ENCODE assay signal across 18 cellular contexts in the genomic region with DNA sequence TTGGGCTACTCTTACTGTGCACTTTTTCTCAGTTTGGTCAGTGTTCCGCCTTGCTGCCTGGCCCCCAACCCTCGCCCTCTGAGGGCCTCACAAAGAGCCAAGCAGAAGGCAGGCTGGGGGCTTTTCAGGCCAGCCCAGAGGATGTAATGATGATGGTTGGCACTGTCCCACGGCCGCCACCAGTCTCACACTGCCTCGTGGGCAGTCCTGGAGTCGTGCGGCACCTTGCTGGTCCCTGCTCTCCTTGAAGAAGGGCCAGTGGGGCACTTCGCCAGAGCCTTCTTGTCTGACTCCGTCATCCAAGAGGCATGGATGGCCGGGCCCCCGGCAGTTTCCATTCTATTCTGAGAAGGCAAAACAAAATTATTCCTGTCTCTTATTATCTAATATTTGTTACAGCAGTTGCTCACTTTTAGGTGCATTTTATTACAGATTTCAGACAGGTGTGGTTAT. TPM values are rescaled to one million over a fixed set of nuclear protein-coding genes. Genes with fewer than 3 reads are reported as not detected.
DNase-seq lines count a peak whose midpoint lies in the region; ATAC-seq, FAIRE-seq and TF ChIP-seq lines count a peak whose summit lies in the region.
"Had no signal": no experiment of that assay in that cellular context is flagged by ENCODE, and none has a peak within 500 bp of the region (broad histone marks: within the 10 kb centered on the region; RNA-seq: fewer than 3 reads in every experiment).

No MANE protein-coding gene starts in this region.

- peaks cover 40% of the 10 kb centered on the region for H3K36me3 Mint-ChIP-seq in CD8-positive, alpha-beta T cell

- H3K9me3 Mint-ChIP-seq in CD8-positive, alpha-beta T cell, result no peaks in the 10 kb centered on the region

- peaks cover 62% of the 10 kb centered on the region for H3K4me1 Mint-ChIP-seq in CD8-positive, alpha-beta T cell (ENCODE audit: low read depth)

- BruUV-seq in GM12878 (replicated peaks; lab: Mats Ljungman, UMichigan), result no TSS peak

- DNase-seq in AG20443 (ENCODE audit: low spot score) (peak; percentile 23), GM12878 (ENCODE audit: low read depth, low spot score) (no peak), osteoblast (ENCODE audit: insufficient read length, low spot score, missing footprints) (no peak), midbrain (lab: John Stamatoyannopoulos, UW) (no peak), dermis blood vessel endothelial cell (no peak), COLO829 (ENCODE audit: low spot score) (no peak)
- no peak for DNase-seq in CD8-positive, alpha-beta T cell
- DNase-seq: activated CD4-positive, CD25-positive, alpha-beta regulatory T cell treated with anti-CD3 and anti-CD28 coated beads, Interleukin-2, amount 50 U/mL, for 72 hours; foreskin melanocyte; Karpas-422; mesendoderm; NCI-H1694; NCI-H510A; stimulated activated CD4-positive, alpha-beta T cell treated with anti-CD3 and anti-CD28 coated beads, Interleukin-15, amount 100 ng/mL, for 24 hours; testis had no signal

- intact Hi-C loops in CD8-positive, alpha-beta T cell (cut with DNase I, micrococcal nuclease), result no loop called here
- intact Hi-C loops in GM12878 (cut with micrococcal nuclease; ENCODE audit: unreplicated experiment), result no loop called here

- CTCF ChIA-PET in CD8-positive, alpha-beta T cell (lab: Charles Lee), result no interaction called here
- CTCF ChIA-PET in GM12878 (lab: Yijun Ruan, JAX), result interaction anchor here (1.9 kb wide), 1 partner anchor 12 kb away, joined by 5 read pairs; no protein-coding TSS in a partner anchor

- no peak overlapping the region for H3K9ac ChIP-seq in GM12878 (ENCODE audit: control insufficient read depth, insufficient read depth, low read length)

- H3K4me3 Mint-ChIP-seq in CD8-positive, alpha-beta T cell, result no peak overlapping the region

- no peaks in the 10 kb centered on the region for H3K27me3 ChIP-seq in CD8-positive, alpha-beta T cell (ENCODE audit: insufficient read depth, low read length)
- H3K27me3 ChIP-seq in GM12878 (replicated peaks in 1 of 2; ENCODE audit: control insufficient read depth in 2 of 2, insufficient read depth in 2 of 2, low read length in 1 of 2) (no peaks in the 10 kb centered on the region), osteoblast (ENCODE audit: insufficient read depth, low read length) (no peaks in the 10 kb centered on the region)
- H3K27me3 ChIP-seq: testis had no signal

- ATAC-seq in CD8-positive, alpha-beta T cell, result no peak
- no peak for ATAC-seq in GM12878

- SMC1A ChIA-PET in GM12878 (lab: Charles Lee; ENCODE audit: uncharacterized antibody, unreplicated experiment), result interaction anchor here (1.3 to 5.5 kb wide), 3 partner anchors 11 to 75 kb away, joined by 3 to 35 read pairs (median 6); no protein-coding TSS in a partner anchor

- no peak for TF ChIP-seq CTCF in CD8-positive, alpha-beta T cell (IDR thresholded peaks at IDR 0.05)
- TF ChIP-seq CTCF in GM12878 (IDR thresholded peaks at IDR 0.05 in 2 of 3, conservative IDR thresholded peaks at IDR 0.05 in 1 of 3; ENCODE audit: control insufficient read depth in 2 of 3, extremely low read depth in 1 of 3, insufficient read depth in 1 of 3, low read depth in 3 of 3, low read length in 3 of 3) (no peak), osteoblast (IDR thresholded peaks at IDR 0.05; ENCODE audit: extremely low read depth, low read depth, low read length) (no peak)

- no peaks in the 10 kb centered on the region for H4K20me1 ChIP-seq in GM12878 (ENCODE audit: control insufficient read depth, insufficient read depth)
- peaks cover 31% of the 10 kb centered on the region for H4K20me1 ChIP-seq in osteoblast (ENCODE audit: insufficient read depth, low read length)

- peaks cover 86% of the 10 kb centered on the region for H3K79me2 ChIP-seq in GM12878 (ENCODE audit: control insufficient read depth, insufficient read depth, low read length)
- H3K79me2 ChIP-seq in osteoblast (ENCODE audit: insufficient read depth, low read length), result peaks cover 93% of the 10 kb centered on the region

- H3K4me3 ChIP-seq in CD8-positive, alpha-beta T cell (ENCODE audit: low read depth, low read length), result no peak overlapping the region
- H3K4me3 ChIP-seq in GM12878 (peak overlapping the region; percentile 40; the same call in 1 of the 2 replicates), osteoblast (ENCODE audit: insufficient read depth, low read length) (no peak overlapping the region)
- H3K4me3 ChIP-seq: testis had no signal

- no peak for TF ChIP-seq RAD21 in GM12878 (IDR thresholded peaks at IDR 0.05; ENCODE audit: insufficient read depth, low read depth, low read length)

- no peak overlapping the region for H2AFZ ChIP-seq in GM12878 (ENCODE audit: control insufficient read depth, low read depth, low read length)
- H2AFZ ChIP-seq in osteoblast (ENCODE audit: low read length), result no peak overlapping the region

- H3K27me3 Mint-ChIP-seq in CD8-positive, alpha-beta T cell (ENCODE audit: low read depth), result no peaks in the 10 kb centered on the region

- WGBS in GM12878 (ENCODE audit: insufficient coverage, insufficient replicate concordance, low lambda C conversion rate, missing lambda C conversion rate), result 83% methylated on average over 11 of the region's 11 CpGs

- RAD21 ChIA-PET in GM12878 (lab: Charles Lee; ENCODE audit: unreplicated experiment), result interaction anchor here (1.3 to 3.4 kb wide), 2 partner anchors 12 to 16 kb away, joined by 3 to 21 read pairs; no protein-coding TSS in a partner anchor

- H3K36me3 ChIP-seq in CD8-positive, alpha-beta T cell (ENCODE audit: insufficient read depth, low read length), result peaks cover 8% of the 10 kb centered on the region
- H3K36me3 ChIP-seq in GM12878 (ENCODE audit: control insufficient read depth in 2 of 2, insufficient read depth in 2 of 2, low read length in 1 of 2) (peaks cover 6 to 11% of the 10 kb centered on the region in 2 experiments; a peak in 3 of 4 replicates), osteoblast (ENCODE audit: insufficient read depth, low read length) (peaks cover 18% of the 10 kb centered on the region)

- no peaks in the 10 kb centered on the region for H3K9me3 ChIP-seq in CD8-positive, alpha-beta T cell (ENCODE audit: low read length)
- H3K9me3 ChIP-seq in GM12878 (replicated peaks; ENCODE audit: control insufficient read depth, insufficient read depth, low read length) (no peaks in the 10 kb centered on the region), osteoblast (ENCODE audit: low read depth, low read length) (no peaks in the 10 kb centered on the region)
- H3K9me3 ChIP-seq: testis had no signal

- POLR2A ChIA-PET in CD8-positive, alpha-beta T cell (lab: Charles Lee), result interaction anchor here (0.6 kb wide), 1 partner anchor 81 kb away, joined by 5 read pairs; no protein-coding TSS in a partner anchor
- POLR2A ChIA-PET in GM12878 (lab: Charles Lee), result interaction anchor here (3.5 kb wide), 1 partner anchor 12 kb away, joined by 23 read pairs; no protein-coding TSS in a partner anchor

- H3K27ac Mint-ChIP-seq in CD8-positive, alpha-beta T cell, result peak overlapping the region; percentile 60

- FAIRE-seq in GM12878 (lab: Jason Lieb, UNC), result no peak
- FAIRE-seq: G401.6, RCC 7860 had no signal

- no peak overlapping the region for H3K27ac ChIP-seq in CD8-positive, alpha-beta T cell (ENCODE audit: low read depth, low read length)
- H3K27ac ChIP-seq in GM12878 (ENCODE audit: control insufficient read depth, insufficient read depth), result peak overlapping the region; percentile 99
- H3K27ac ChIP-seq in osteoblast (ENCODE audit: low read depth, low read length), result peak overlapping the region; percentile 99
- H3K27ac ChIP-seq: HL-60, testis had no signal

- H3K4me2 ChIP-seq in GM12878 (ENCODE audit: control insufficient read depth, insufficient read depth), result peak overlapping the region; percentile 45
- H3K4me2 ChIP-seq in osteoblast (ENCODE audit: insufficient read depth, low read length), result peak overlapping the region; percentile 92

- TF ChIP-seq EP300 in GM12878 (IDR thresholded peaks at IDR 0.05; ENCODE audit: borderline replicate concordance in 1 of 2, control insufficient read depth in 1 of 2, low read depth in 2 of 2, low read length in 2 of 2), result no peak

- H3K4me1 ChIP-seq in CD8-positive, alpha-beta T cell (ENCODE audit: insufficient read depth, low read length), result peaks cover 23% of the 10 kb centered on the region
- H3K4me1 ChIP-seq in GM12878 (ENCODE audit: control insufficient read depth, insufficient read depth, low read length) (peaks cover 78% of the 10 kb centered on the region), osteoblast (ENCODE audit: insufficient read depth, low read length) (peaks cover 35% of the 10 kb centered on the region)

- TF ChIP-seq POLR2A in GM12878 (IDR thresholded peaks at IDR 0.05; ENCODE audit: low read depth, low read length), result no peak

- in situ Hi-C loops in GM12878 (cut with MboI), result loop anchor here (10.0 kb wide), 3 partner anchors 359 to 979 kb away; a partner anchor contains a TSS

TF ChIP-seq in GM12878, 131 proteins besides CTCF, POLR2A, EP300 and RAD21 (continues in another document):
- no peak for TF ChIP-seq WRNIP1 (IDR thresholded peaks at IDR 0.05; ENCODE audit: borderline replicate concordance, low read depth, low read length)

RNA-seq across cellular contexts. Expression of a gene that starts 21.0 kb away (rescaled TPM):
- 10 to 100 TPM; 39.9 to 42.6 TPM for total RNA-seq in CD8-positive, alpha-beta T cell
- 184 and 188 TPM in 2 replicates for total RNA-seq in GM12878 (2013; cell fraction: nucleolus; rRNA removed)
- 15.4 and 18.3 TPM in 2 replicates for total RNA-seq in GM12878 (2014; rRNA removed)
- 14.4 and 18.4 TPM in 2 replicates for total RNA-seq in GM12878 (2014; rRNA removed; fragmentation: Illumina TruSeq; extraction: Trizol)
- 26.1 and 30.6 TPM in 2 replicates for total RNA-seq in GM12878 (2021)
- polyA plus RNA-seq in GM12878 (2011; ENCODE audit: low read depth), result 13.0 TPM
- 8.7 and 10.5 TPM in 2 replicates for polyA plus RNA-seq in GM12878 (2011; rRNA removed)
- 7.8 and 8.6 TPM in 2 replicates for polyA plus RNA-seq in GM12878 (2011; cell fraction: cytosol; rRNA removed)
- polyA plus RNA-seq in GM12878 (2011; cell fraction: nucleus; rRNA removed), result 101 and 119 TPM in 2 replicates
- polyA plus RNA-seq in GM12878 (2012), result 23.9 and 25.8 TPM in 2 replicates
- 18.4 and 27.5 TPM in 2 replicates for polyA plus RNA-seq in GM12878 (2014; fragmentation: Illumina TruSeq; extraction: Trizol)
- polyA plus RNA-seq in GM12878 (2014; fragmentation: Nextera tagmentation; extraction: Ambion mirVana), result 1 to 10 TPM; 1.4 to 2.8 TPM
- 25.8 and 28.7 TPM in 2 replicates for polyA plus RNA-seq in GM12878 (2014; rRNA removed)
- polyA plus RNA-seq in GM12878 (2016; fragmentation: Nextera tagmentation; extraction: Ambion mirVana), result 1 to 10 TPM; 2.5 to 3.4 TPM
- 20.3 and 25.2 TPM in 2 replicates for polyA minus RNA-seq in GM12878 (2011; rRNA and poly(A)+ RNA removed)
- polyA minus RNA-seq in GM12878 (2011; cell fraction: cytosol; rRNA and poly(A)+ RNA removed), result 11.1 and 12.5 TPM in 2 replicates
- 49.2 and 70.5 TPM in 2 replicates for polyA minus RNA-seq in GM12878 (2011; cell fraction: nucleus; rRNA and poly(A)+ RNA removed)
- 16.5 and 21.4 TPM in 2 replicates for total RNA-seq in osteoblast
- 7.8 and 12.2 TPM in 2 replicates for total RNA-seq in dermis blood vessel endothelial cell
